Comparison of ENCODE assay signal across 1 cellular context in the genomic region with DNA sequence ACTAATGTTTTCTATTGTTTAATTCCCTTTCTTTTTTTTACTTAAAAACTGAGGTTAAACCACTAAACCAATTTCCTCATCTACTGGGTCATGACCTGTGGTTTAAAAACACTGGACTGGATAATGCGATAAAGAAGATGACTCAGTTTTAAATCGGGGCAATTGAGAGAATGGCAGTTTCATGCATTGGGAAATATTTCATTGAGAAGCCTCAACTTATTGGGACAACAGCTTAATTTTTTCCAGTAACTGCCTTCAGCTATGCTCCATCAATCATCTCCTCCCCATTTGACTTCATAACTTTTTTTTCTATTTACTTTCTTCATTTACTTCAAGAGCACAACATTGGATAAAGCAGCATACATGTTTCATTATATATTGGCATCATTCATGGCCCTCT.
A peak's percentile ranks its signal among the peaks of the same experiment; 100 is the strongest.
TF ChIP-seq lines count a peak whose summit lies in the region.

No MANE protein-coding gene starts in this region.

TF ChIP-seq in SK-N-SH, 30 proteins besides CTCF, POLR2A, EP300 and RAD21 (continued from another document):
- TF ChIP-seq, protein P1, sequence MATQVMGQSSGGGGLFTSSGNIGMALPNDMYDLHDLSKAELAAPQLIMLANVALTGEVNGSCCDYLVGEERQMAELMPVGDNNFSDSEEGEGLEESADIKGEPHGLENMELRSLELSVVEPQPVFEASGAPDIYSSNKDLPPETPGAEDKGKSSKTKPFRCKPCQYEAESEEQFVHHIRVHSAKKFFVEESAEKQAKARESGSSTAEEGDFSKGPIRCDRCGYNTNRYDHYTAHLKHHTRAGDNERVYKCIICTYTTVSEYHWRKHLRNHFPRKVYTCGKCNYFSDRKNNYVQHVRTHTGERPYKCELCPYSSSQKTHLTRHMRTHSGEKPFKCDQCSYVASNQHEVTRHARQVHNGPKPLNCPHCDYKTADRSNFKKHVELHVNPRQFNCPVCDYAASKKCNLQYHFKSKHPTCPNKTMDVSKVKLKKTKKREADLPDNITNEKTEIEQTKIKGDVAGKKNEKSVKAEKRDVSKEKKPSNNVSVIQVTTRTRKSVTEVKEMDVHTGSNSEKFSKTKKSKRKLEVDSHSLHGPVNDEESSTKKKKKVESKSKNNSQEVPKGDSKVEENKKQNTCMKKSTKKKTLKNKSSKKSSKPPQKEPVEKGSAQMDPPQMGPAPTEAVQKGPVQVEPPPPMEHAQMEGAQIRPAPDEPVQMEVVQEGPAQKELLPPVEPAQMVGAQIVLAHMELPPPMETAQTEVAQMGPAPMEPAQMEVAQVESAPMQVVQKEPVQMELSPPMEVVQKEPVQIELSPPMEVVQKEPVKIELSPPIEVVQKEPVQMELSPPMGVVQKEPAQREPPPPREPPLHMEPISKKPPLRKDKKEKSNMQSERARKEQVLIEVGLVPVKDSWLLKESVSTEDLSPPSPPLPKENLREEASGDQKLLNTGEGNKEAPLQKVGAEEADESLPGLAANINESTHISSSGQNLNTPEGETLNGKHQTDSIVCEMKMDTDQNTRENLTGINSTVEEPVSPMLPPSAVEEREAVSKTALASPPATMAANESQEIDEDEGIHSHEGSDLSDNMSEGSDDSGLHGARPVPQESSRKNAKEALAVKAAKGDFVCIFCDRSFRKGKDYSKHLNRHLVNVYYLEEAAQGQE (IDR thresholded peaks at IDR 0.05; ENCODE audit: low read depth, low read length): no peak
- TF ChIP-seq FOXJ3 (CRISPR knock-in tag; IDR thresholded peaks at IDR 0.05): no peak
- peak; percentile 17; the same call in 1 of the 2 replicates for TF ChIP-seq POLR2AphosphoS5 (IDR thresholded peaks at IDR 0.05; ENCODE audit: low read depth, low read length)
- TF ChIP-seq TEAD4 (IDR thresholded peaks at IDR 0.05; ENCODE audit: borderline replicate concordance, insufficient read depth): no peak
- no peak for TF ChIP-seq YY1 (IDR thresholded peaks at IDR 0.05; ENCODE audit: low read depth)
- TF ChIP-seq, protein P2, sequence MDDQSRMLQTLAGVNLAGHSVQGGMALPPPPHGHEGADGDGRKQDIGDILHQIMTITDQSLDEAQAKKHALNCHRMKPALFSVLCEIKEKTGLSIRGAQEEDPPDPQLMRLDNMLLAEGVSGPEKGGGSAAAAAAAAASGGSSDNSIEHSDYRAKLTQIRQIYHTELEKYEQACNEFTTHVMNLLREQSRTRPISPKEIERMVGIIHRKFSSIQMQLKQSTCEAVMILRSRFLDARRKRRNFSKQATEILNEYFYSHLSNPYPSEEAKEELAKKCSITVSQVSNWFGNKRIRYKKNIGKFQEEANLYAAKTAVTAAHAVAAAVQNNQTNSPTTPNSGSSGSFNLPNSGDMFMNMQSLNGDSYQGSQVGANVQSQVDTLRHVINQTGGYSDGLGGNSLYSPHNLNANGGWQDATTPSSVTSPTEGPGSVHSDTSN (IDR thresholded peaks at IDR 0.05): 0 out of 2 replicates have a peak, but pooled peaks have one; percentile 27
- TF ChIP-seq GABPA (IDR thresholded peaks at IDR 0.05; ENCODE audit: low read depth): no peak
- no peak for TF ChIP-seq RCOR1 (IDR thresholded peaks at IDR 0.05; ENCODE audit: low read length)
- no peak for TF ChIP-seq MXI1 (IDR thresholded peaks at IDR 0.05; ENCODE audit: low read depth, low read length)
- TF ChIP-seq TAF1 (IDR thresholded peaks at IDR 0.05; ENCODE audit: borderline replicate concordance, low read depth, low read length): no peak
- TF ChIP-seq NRF1 (IDR thresholded peaks at IDR 0.05; ENCODE audit: low read depth, low read length): no peak
- TF ChIP-seq, protein P3, sequence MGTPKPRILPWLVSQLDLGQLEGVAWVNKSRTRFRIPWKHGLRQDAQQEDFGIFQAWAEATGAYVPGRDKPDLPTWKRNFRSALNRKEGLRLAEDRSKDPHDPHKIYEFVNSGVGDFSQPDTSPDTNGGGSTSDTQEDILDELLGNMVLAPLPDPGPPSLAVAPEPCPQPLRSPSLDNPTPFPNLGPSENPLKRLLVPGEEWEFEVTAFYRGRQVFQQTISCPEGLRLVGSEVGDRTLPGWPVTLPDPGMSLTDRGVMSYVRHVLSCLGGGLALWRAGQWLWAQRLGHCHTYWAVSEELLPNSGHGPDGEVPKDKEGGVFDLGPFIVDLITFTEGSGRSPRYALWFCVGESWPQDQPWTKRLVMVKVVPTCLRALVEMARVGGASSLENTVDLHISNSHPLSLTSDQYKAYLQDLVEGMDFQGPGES (IDR thresholded peaks at IDR 0.05; ENCODE audit: low read depth, low read length): no peak
- no peak for TF ChIP-seq RFX5 (IDR thresholded peaks at IDR 0.05; ENCODE audit: low read length)
- peak; percentile 23; the same call in 1 of the 2 replicates for TF ChIP-seq JUND (IDR thresholded peaks at IDR 0.05)
- TF ChIP-seq, protein P4, sequence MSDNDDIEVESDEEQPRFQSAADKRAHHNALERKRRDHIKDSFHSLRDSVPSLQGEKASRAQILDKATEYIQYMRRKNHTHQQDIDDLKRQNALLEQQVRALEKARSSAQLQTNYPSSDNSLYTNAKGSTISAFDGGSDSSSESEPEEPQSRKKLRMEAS (IDR thresholded peaks at IDR 0.05; ENCODE audit: low read depth): no peak
TF ChIP-seq in SK-N-SH: peak in this region for 6.
